In genomic region chr1:234658143-234658542, GRCh38 we compare ENCODE assay signal across 10 cellular contexts. TPM values are rescaled to one million over a fixed set of nuclear protein-coding genes. Genes with fewer than 3 reads are reported as not detected.
DNase-seq lines count a peak whose midpoint lies in the region; ATAC-seq, FAIRE-seq and TF ChIP-seq lines count a peak whose summit lies in the region.
"Had no signal": no experiment of that assay in that cellular context is flagged by ENCODE, and none has a peak within 500 bp of the region (broad histone marks: within the 10 kb centered on the region; RNA-seq: fewer than 3 reads in every experiment).

No MANE protein-coding gene starts in this region.

- H3K4me1 Mint-ChIP-seq in activated T-helper 17 cell treated with anti-CD3 and anti-CD28 coated beads, Interleukin-2, amount 50 U/mL, for 72 hours, result peaks cover 14% of the 10 kb centered on the region
- H3K4me1 Mint-ChIP-seq in activated T-cell treated with anti-CD3 and anti-CD28 coated beads, Interleukin-2, amount 50 U/mL, for 24 hours (ENCODE audit: low read depth), result peaks cover 15% of the 10 kb centered on the region

- no peak overlapping the region for H3K9ac ChIP-seq in fibroblast of lung (ENCODE audit: insufficient read depth, low read length)
- H3K9ac ChIP-seq in parathyroid adenoma, result no peak overlapping the region

- H3K27ac Mint-ChIP-seq in activated T-helper 17 cell treated with anti-CD3 and anti-CD28 coated beads, Interleukin-2, amount 50 U/mL, for 72 hours, result no peak overlapping the region
- no peak overlapping the region for H3K27ac Mint-ChIP-seq in activated T-cell treated with anti-CD3 and anti-CD28 coated beads, Interleukin-2, amount 50 U/mL, for 24 hours

- DNase-seq in Daoy (ENCODE audit: low read depth) (peak; percentile 82), RPMI7951 (ENCODE audit: low read depth) (peak; percentile 83), fibroblast of lung (ENCODE audit: low read depth in 2 of 2) (peak; percentile 43 to 55), C1 segment of cervical spinal cord (lab: John Stamatoyannopoulos, UW) (no peak), GM12891 (ENCODE audit: insufficient read length, low spot score) (no peak)
- DNase-seq in activated T-cell treated with anti-CD3 and anti-CD28 coated beads, Interleukin-2, amount 50 U/mL, for 24 hours, result no peak
- DNase-seq: activated CD8-positive, alpha-beta memory T cell treated with anti-CD3 and anti-CD28 coated beads for 24 hours had no signal

- H3K4me1 ChIP-seq in fibroblast of lung (ENCODE audit: control insufficient read depth, extremely low read depth, insufficient read depth, low read length) (peaks cover 22% of the 10 kb centered on the region), parathyroid adenoma (peaks cover 3% of the 10 kb centered on the region)

- H3K27ac ChIP-seq in fibroblast of lung (ENCODE audit: insufficient read depth, low read length) (peak overlapping the region; percentile 73), parathyroid adenoma (no peak overlapping the region)

- no peaks in the 10 kb centered on the region for H4K20me1 ChIP-seq in fibroblast of lung (ENCODE audit: control insufficient read depth, extremely low read depth, insufficient read depth, low read length)

- ATAC-seq in activated T-helper 17 cell treated with anti-CD3 and anti-CD28 coated beads, Interleukin-2, amount 50 U/mL, for 72 hours (replicated peaks), result no peak

- H3K9me3 ChIP-seq in fibroblast of lung (ENCODE audit: control insufficient read depth, insufficient read depth, low read depth, low read length), result no peaks in the 10 kb centered on the region
- no peaks in the 10 kb centered on the region for H3K9me3 ChIP-seq in parathyroid adenoma (ENCODE audit: control insufficient read depth, low read length)

- no peaks in the 10 kb centered on the region for H3K27me3 ChIP-seq in fibroblast of lung (ENCODE audit: control insufficient read depth, insufficient read depth, low read length)
- H3K27me3 ChIP-seq in parathyroid adenoma (ENCODE audit: control insufficient read depth, insufficient read depth, low read length), result no peaks in the 10 kb centered on the region

- no peaks in the 10 kb centered on the region for H3K36me3 Mint-ChIP-seq in activated T-helper 17 cell treated with anti-CD3 and anti-CD28 coated beads, Interleukin-2, amount 50 U/mL, for 72 hours (ENCODE audit: low read depth)
- H3K36me3 Mint-ChIP-seq in activated T-cell treated with anti-CD3 and anti-CD28 coated beads, Interleukin-2, amount 50 U/mL, for 24 hours (ENCODE audit: low read depth), result no peaks in the 10 kb centered on the region

- H3K79me2 ChIP-seq in fibroblast of lung (ENCODE audit: control insufficient read depth, insufficient read depth, low read length), result no peaks in the 10 kb centered on the region
- H3K79me2 ChIP-seq in parathyroid adenoma, result no peaks in the 10 kb centered on the region

- H2AFZ ChIP-seq in fibroblast of lung (ENCODE audit: low read length), result no peak overlapping the region
- peak overlapping the region; percentile 0 for H2AFZ ChIP-seq in parathyroid adenoma

- no peak for TF ChIP-seq POLR2A in GM12891 (IDR thresholded peaks at IDR 0.05; ENCODE audit: low read depth, low read length)

- H3K9me3 Mint-ChIP-seq in activated T-helper 17 cell treated with anti-CD3 and anti-CD28 coated beads, Interleukin-2, amount 50 U/mL, for 72 hours, result no peaks in the 10 kb centered on the region
- no peaks in the 10 kb centered on the region for H3K9me3 Mint-ChIP-seq in activated T-cell treated with anti-CD3 and anti-CD28 coated beads, Interleukin-2, amount 50 U/mL, for 24 hours
- H3K9me3 Mint-ChIP-seq: neural crest cell had no signal

- no peaks in the 10 kb centered on the region for H3K27me3 Mint-ChIP-seq in activated T-helper 17 cell treated with anti-CD3 and anti-CD28 coated beads, Interleukin-2, amount 50 U/mL, for 72 hours
- no peaks in the 10 kb centered on the region for H3K27me3 Mint-ChIP-seq in activated T-cell treated with anti-CD3 and anti-CD28 coated beads, Interleukin-2, amount 50 U/mL, for 24 hours

- no peak overlapping the region for H3K4me3 ChIP-seq in fibroblast of lung (replicated peaks in 1 of 4; ENCODE audit: control extremely low read depth in 1 of 4, insufficient read depth in 1 of 4, low read depth in 3 of 4, low read length in 4 of 4)
- no peak overlapping the region for H3K4me3 ChIP-seq in parathyroid adenoma (ENCODE audit: low read depth, low read length)

- TF ChIP-seq CTCF in fibroblast of lung (conservative IDR thresholded peaks at IDR 0.05 in 1 of 2, IDR thresholded peaks at IDR 0.05 in 1 of 2; ENCODE audit: low read depth in 1 of 2, low read length in 2 of 2) (no peak), parathyroid adenoma (IDR thresholded peaks at IDR 0.05) (no peak)

- H3K36me3 ChIP-seq in fibroblast of lung (ENCODE audit: control insufficient read depth, insufficient read depth, low read length) (no peaks in the 10 kb centered on the region), parathyroid adenoma (ENCODE audit: control insufficient read depth, insufficient read depth, low read length) (no peaks in the 10 kb centered on the region)

- no peak overlapping the region for H3K4me3 Mint-ChIP-seq in activated T-helper 17 cell treated with anti-CD3 and anti-CD28 coated beads, Interleukin-2, amount 50 U/mL, for 72 hours
- no peak overlapping the region for H3K4me3 Mint-ChIP-seq in activated T-cell treated with anti-CD3 and anti-CD28 coated beads, Interleukin-2, amount 50 U/mL, for 24 hours
- H3K4me3 Mint-ChIP-seq: neural crest cell had no signal

- no peak for FAIRE-seq in GM12891 (lab: Jason Lieb, UNC)

- H3K4me2 ChIP-seq in fibroblast of lung (ENCODE audit: extremely low read depth, insufficient read depth, low read length) (no peak overlapping the region), parathyroid adenoma (ENCODE audit: low read length) (no peak overlapping the region)

TF ChIP-seq in GM12891, 5 proteins besides CTCF, POLR2A, EP300 and RAD21:
- TF ChIP-seq TAF1 (IDR thresholded peaks at IDR 0.05; ENCODE audit: low read depth, low read length), result no peak
- TF ChIP-seq PAX5 (IDR thresholded peaks at IDR 0.05; ENCODE audit: insufficient read depth, low read length, severe bottlenecking), result no peak
- TF ChIP-seq SPI1 (IDR thresholded peaks at IDR 0.05; ENCODE audit: low read depth, low read length), result no peak
- no peak for TF ChIP-seq POU2F2 (IDR thresholded peaks at IDR 0.05; ENCODE audit: low read depth, low read length)
- TF ChIP-seq POLR2AphosphoS5 (IDR thresholded peaks at IDR 0.05; ENCODE audit: low read depth, low read length), result no peak

RNA-seq across cellular contexts. Expression of gene IRF2BP2, which starts 48.2 kb away (rescaled TPM):
- 50.6 and 51.9 TPM in 2 replicates for total RNA-seq in Daoy (2014; rRNA removed; shearing (Covaris generic))
- total RNA-seq in RPMI7951 (2014; rRNA removed; shearing (Covaris generic)), result 41.6 and 47.7 TPM in 2 replicates
- 71.8 and 113 TPM in 2 replicates for total RNA-seq in fibroblast of lung
- 17.8 and 28.2 TPM in 2 replicates for polyA plus RNA-seq in fibroblast of lung
- 28.9 and 44.7 TPM in 2 replicates for polyA plus RNA-seq in fibroblast of lung (2012)
- polyA minus RNA-seq in fibroblast of lung (ENCODE audit: low replicate concordance), result 38.6 and 48.1 TPM in 2 replicates
- total RNA-seq in activated T-helper 17 cell treated with anti-CD3 and anti-CD28 coated beads, Interleukin-2, amount 50 U/mL, for 72 hours, result 100 to 1,000 TPM in 1 of 2 donors, 10 to 100 TPM in 1; 84.5 to 134 TPM
- polyA plus RNA-seq in GM12891 (2012; ENCODE audit: low read depth, missing spikeins), result 99.5 TPM

Comparison
In these comparisons a context has a peak if more than half of its experiments do, and no peak if none do; other contexts are left out.
1. DNase-seq: peak in Daoy (single experiment), RPMI7951 (single experiment) and fibroblast of lung (2 of 2); none in C1 segment of cervical spinal cord (0 of 14), activated T-cell treated with anti-CD3 and anti-CD28 coated beads, Interleukin-2, amount 50 U/mL, for 24 hours (single experiment) and GM12891 (single experiment).